17 cellular contexts compared by ENCODE assay signal in the genomic region with DNA sequence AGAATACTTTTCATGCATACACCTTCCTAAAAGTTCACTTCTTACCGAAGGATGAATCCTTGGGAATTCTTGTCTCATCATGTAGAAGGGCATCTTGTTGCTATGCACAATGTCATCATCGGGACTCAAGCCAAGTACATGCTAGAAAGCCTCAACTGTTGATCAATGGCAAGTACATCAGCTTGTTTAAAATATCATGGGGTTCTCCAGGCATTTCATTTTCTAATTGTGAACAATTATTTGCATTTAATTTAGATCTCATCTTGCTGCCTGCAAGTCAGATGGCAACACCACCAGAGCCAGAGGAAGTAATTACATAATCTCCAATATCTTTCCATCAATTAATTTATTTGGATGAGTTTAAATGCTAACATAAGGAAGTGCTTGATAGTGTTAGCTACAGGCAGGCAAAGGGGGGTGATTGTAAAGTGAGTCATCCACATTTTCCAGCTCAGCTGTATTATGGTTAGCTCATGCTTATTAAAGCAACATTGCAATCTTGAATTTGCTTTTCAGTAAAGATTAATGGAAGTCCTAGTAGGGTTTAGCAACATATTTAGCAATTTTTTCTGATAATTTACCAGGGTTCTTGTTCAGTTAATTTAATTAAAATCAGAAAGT.
DNase-seq lines count a peak whose midpoint lies in the region; ATAC-seq, FAIRE-seq and TF ChIP-seq lines count a peak whose summit lies in the region.
"Had no signal": no experiment of that assay in that cellular context is flagged by ENCODE, and none has a peak within 500 bp of the region (broad histone marks: within the 10 kb centered on the region; RNA-seq: fewer than 3 reads in every experiment).

No MANE protein-coding gene starts in this region.

- FAIRE-seq in HTR-8/SVneo (lab: Jason Lieb, UNC) = peak; percentile 51
- FAIRE-seq in bronchial epithelial cell (lab: Jason Lieb, UNC) = no peak
- FAIRE-seq: frontal cortex had no signal

- H3K36me3 ChIP-seq in bronchial epithelial cell (ENCODE audit: control insufficient read depth, insufficient read depth, low read length) (no peaks in the 10 kb centered on the region), tibial artery (no peaks in the 10 kb centered on the region)

- peaks cover 0 to 13% (median 0%) of the 10 kb centered on the region in 4 donors for H3K4me1 ChIP-seq in tibial artery

- CTCF ChIA-PET in AG04450 (lab: Charles Lee) = interaction anchor here (1.3 kb wide), 1 partner anchor 119 kb away, joined by 4 read pairs; no protein-coding TSS in a partner anchor

- POLR2A ChIA-PET in AG04450 (lab: Yijun Ruan, JAX) = no interaction called here

- no peak overlapping the region for H3K27ac ChIP-seq in AG04450 (ENCODE audit: low read depth, low read length)
- H3K27ac ChIP-seq in tibial artery = no peak overlapping the region

- TF ChIP-seq CTCF in AG04450 (IDR thresholded peaks at IDR 0.05; ENCODE audit: low read depth, low read length) = no peak
- TF ChIP-seq CTCF in bronchial epithelial cell (IDR thresholded peaks at IDR 0.05; ENCODE audit: insufficient read depth, low read length, severe bottlenecking) = no peak
- no peak for TF ChIP-seq CTCF in tibial artery (IDR thresholded peaks at IDR 0.05)

- DNase-seq in AG04450 (ENCODE audit: low read depth, low spot score) = peak; percentile 21
- DNase-seq in HTR-8/SVneo (ENCODE audit: insufficient read length, low spot score) = peak; percentile 13
- DNase-seq in bronchial epithelial cell (ENCODE audit: low read depth) = peak; percentile 77
- DNase-seq in kidney glomerular epithelial cell (lab: John Stamatoyannopoulos, UW) = peak; percentile 7
- DNase-seq in tibial artery = no peak
- no peak for DNase-seq in stimulated activated CD4-positive, alpha-beta T cell treated with anti-CD3 and anti-CD28 coated beads, Interleukin-4, amount 100 ng/mL, for 24 hours
- DNase-seq: activated CD4-positive, alpha-beta T cell treated with anti-CD3 and anti-CD28 coated beads, Interleukin-2, amount 10 ng/mL, durations not matched to agents 24 days and 14 days; central memory CD4-positive, alpha-beta T cell; GDM1; islet precursor cell; NCI-H2171 treated with DMSO at 0.1 percent for 48 hours; nephron progenitor cell; T-helper 17 cell had no signal

- H3K27me3 ChIP-seq in AG04450 (ENCODE audit: control insufficient read depth, insufficient read depth, low read length) = no peaks in the 10 kb centered on the region
- no peaks in the 10 kb centered on the region for H3K27me3 ChIP-seq in bronchial epithelial cell (ENCODE audit: control insufficient read depth, insufficient read depth, low read length)
- no peaks in the 10 kb centered on the region for H3K27me3 ChIP-seq in tibial artery

- ATAC-seq in GM19351 (IDR thresholded peaks at IDR 0.05; ENCODE audit: unreplicated experiment) (no peak), GM21825 (IDR thresholded peaks at IDR 0.05; ENCODE audit: unreplicated experiment) (no peak)
- ATAC-seq: stimulated activated effector memory CD8-positive, alpha-beta T cell treated with anti-CD3 and anti-CD28 coated beads, Interleukin-12 subunit alpha, Interleukin-12 subunit beta, amount 100 ng/mL, for 72 hours; T-helper 17 cell had no signal

- intact Hi-C loops in tibial artery (cut with DNase I; ENCODE audit: low total_unique reads) = no loop called here

- H3K4me3 ChIP-seq in AG04450 (ENCODE audit: low read depth, low read length) = no peak overlapping the region
- H3K4me3 ChIP-seq in bronchial epithelial cell (ENCODE audit: low read depth, low read length) = no peak overlapping the region
- H3K4me3 ChIP-seq in tibial artery = no peak overlapping the region

- H3K9me3 ChIP-seq in AG04450 (ENCODE audit: control insufficient read depth, insufficient read depth, low read length) (no peaks in the 10 kb centered on the region), tibial artery (no peaks in the 10 kb centered on the region)

Comparison
In these comparisons a context has a peak if more than half of its experiments do, and no peak if none do; other contexts are left out.
1. DNase-seq: peak in AG04450 (single experiment), HTR-8/SVneo (single experiment), bronchial epithelial cell (single experiment) and kidney glomerular epithelial cell (single experiment); none in tibial artery (0 of 2) and stimulated activated CD4-positive, alpha-beta T cell treated with anti-CD3 and anti-CD28 coated beads, Interleukin-4, amount 100 ng/mL, for 24 hours (single experiment).